ENCODE assay signal across 18 cellular contexts in genomic region chr3:125367403-125368230, GRCh38. TPM values are rescaled to one million over a fixed set of nuclear protein-coding genes. Genes with fewer than 3 reads are reported as not detected.
DNase-seq lines count a peak whose midpoint lies in the region; ATAC-seq, FAIRE-seq and TF ChIP-seq lines count a peak whose summit lies in the region.
"Had no signal": no experiment of that assay in that cellular context is flagged by ENCODE, and none has a peak within 500 bp of the region (broad histone marks: within the 10 kb centered on the region; RNA-seq: fewer than 3 reads in every experiment).

No MANE protein-coding gene starts in this region.

- H2BK12ac ChIP-seq in mesenchymal stem cell (ENCODE audit: low read length in 2 of 2), result no peak overlapping the region

- peak overlapping the region; percentile 62 for H3K9ac ChIP-seq in mesenchymal stem cell (ENCODE audit: low read length)

- no peak overlapping the region for H2BK5ac ChIP-seq in mesenchymal stem cell (ENCODE audit: low read depth, low read length, poor library complexity, severe bottlenecking)

- H3K4me3 Mint-ChIP-seq in CD4-positive, alpha-beta memory T cell, result peak overlapping the region in 2 of 8 donors; percentile 18 to 39
- H3K4me3 Mint-ChIP-seq in brain, result peak overlapping the region in 2 of 5 experiments; percentile 18 to 56
- H3K4me3 Mint-ChIP-seq: activated CD8-positive, alpha-beta T cell treated with anti-CD3 and anti-CD28 coated beads, Interleukin-2, amount 10 ng/mL, durations not matched to agents 7 days and 5 days; CD14-positive monocyte had no signal

- no peak overlapping the region for H2AFZ ChIP-seq in mesenchymal stem cell (ENCODE audit: low read depth, low read length)

- H3K36me3 ChIP-seq in CD4-positive, alpha-beta memory T cell (ENCODE audit: insufficient read depth, low read length), result no peaks in the 10 kb centered on the region
- peaks cover 9 to 12% of the 10 kb centered on the region in 2 experiments for H3K36me3 ChIP-seq in mesenchymal stem cell (ENCODE audit: control insufficient read depth in 1 of 2, insufficient read depth in 2 of 2, low read depth in 1 of 2, low read length in 2 of 2)
- H3K36me3 ChIP-seq: gastrocnemius medialis, pancreas had no signal

- WGBS in mesenchymal stem cell, result 97% methylated on average over 5 of the region's 5 CpGs

- H3K4me1 ChIP-seq in CD4-positive, alpha-beta memory T cell (ENCODE audit: insufficient read depth, low read length), result peaks cover 44% of the 10 kb centered on the region
- H3K4me1 ChIP-seq in mesenchymal stem cell (ENCODE audit: control insufficient read depth, insufficient read depth, low read depth, low read length), result peaks cover 4% of the 10 kb centered on the region

- H3K79me1 ChIP-seq in mesenchymal stem cell (replicated peaks; ENCODE audit: low read length, poor library complexity, severe bottlenecking), result peaks cover 1% of the 10 kb centered on the region

- no peak for TF ChIP-seq POLR2A in H54 (IDR thresholded peaks at IDR 0.05; ENCODE audit: low read depth, low read length)

- H3K18ac ChIP-seq in mesenchymal stem cell (ENCODE audit: low read depth in 1 of 2, low read length in 2 of 2), result no peak overlapping the region

- no peaks in the 10 kb centered on the region for H3K27me3 Mint-ChIP-seq in CD4-positive, alpha-beta memory T cell
- H3K27me3 Mint-ChIP-seq in brain, result no peaks in the 10 kb centered on the region

- H4K8ac ChIP-seq in mesenchymal stem cell (ENCODE audit: low read length), result no peak overlapping the region

- no peak for ATAC-seq in HG02678 (IDR thresholded peaks at IDR 0.05; ENCODE audit: unreplicated experiment)
- ATAC-seq: activated CD8-positive, alpha-beta T cell treated with anti-CD3 and anti-CD28 coated beads, Interleukin-2, amount 10 ng/mL, durations not matched to agents 7 days and 5 days; body of pancreas; gastrocnemius medialis had no signal

- no peaks in the 10 kb centered on the region for H3K27me3 ChIP-seq in CD4-positive, alpha-beta memory T cell (ENCODE audit: insufficient read depth, low read length)
- no peaks in the 10 kb centered on the region for H3K27me3 ChIP-seq in mesenchymal stem cell (ENCODE audit: control insufficient read depth in 1 of 2, insufficient read depth in 1 of 2, low read length in 2 of 2)
- H3K27me3 ChIP-seq: body of pancreas, gastrocnemius medialis, pancreas had no signal

- H3K4ac ChIP-seq in mesenchymal stem cell (ENCODE audit: low read depth in 1 of 2, low read length in 2 of 2), result no peak overlapping the region

- peak; percentile 27 for FAIRE-seq in H54 (lab: Jason Lieb, UNC)
- no peak for FAIRE-seq in HTR-8/SVneo (lab: Jason Lieb, UNC)
- FAIRE-seq in frontal cortex (lab: Jason Lieb, UNC), result no peak
- FAIRE-seq: pancreas had no signal

- DNase-seq in CD4-positive, alpha-beta memory T cell, result no peak
- DNase-seq in H54 (ENCODE audit: insufficient read length, low spot score), result no peak
- DNase-seq in mesenchymal stem cell, result peak; percentile 18
- DNase-seq in HTR-8/SVneo (ENCODE audit: insufficient read length, low spot score), result no peak
- no peak for DNase-seq in frontal cortex (ENCODE audit: low spot score in 2 of 2)
- DNase-seq in NCI-H1694 (lab: John Stamatoyannopoulos, UW), result no peak
- DNase-seq: activated CD8-positive, alpha-beta T cell treated with anti-CD3 and anti-CD28 coated beads, Interleukin-2, amount 10 ng/mL, durations not matched to agents 7 days and 5 days; activated effector memory CD4-positive, alpha-beta T cell treated with Interleukin-2 at 50 U/mL for 16 hours; body of pancreas; effector CD4-positive, alpha-beta T cell; gastrocnemius medialis; KG1; NCI-H146; pancreas had no signal

- peak overlapping the region in 5 of 7 donors; percentile 0 to 68 (median 32) for H3K27ac Mint-ChIP-seq in CD4-positive, alpha-beta memory T cell
- peak overlapping the region in 3 of 5 experiments; percentile 12 to 66 (median 21) for H3K27ac Mint-ChIP-seq in brain
- H3K27ac Mint-ChIP-seq: activated CD8-positive, alpha-beta T cell treated with anti-CD3 and anti-CD28 coated beads, Interleukin-2, amount 10 ng/mL, durations not matched to agents 7 days and 5 days had no signal

- CTCF ChIA-PET in CD4-positive, alpha-beta memory T cell (lab: Charles Lee; ENCODE audit: partially characterized antibody), result no interaction called here

- TF ChIP-seq CTCF in brain (conservative IDR thresholded peaks at IDR 0.05), result no peak

- H4K91ac ChIP-seq in mesenchymal stem cell (ENCODE audit: low read length), result no peak overlapping the region

- no peak overlapping the region for H3K14ac ChIP-seq in mesenchymal stem cell (ENCODE audit: low read length in 2 of 2)

- POLR2A ChIA-PET in CD4-positive, alpha-beta memory T cell (lab: Charles Lee; ENCODE audit: partially characterized antibody), result interaction anchor here (3.4 kb wide), 1 partner anchor 8 kb away, joined by 15 read pairs; the partner anchor contains the start of gene ZNF148

- no peak overlapping the region for H2BK120ac ChIP-seq in mesenchymal stem cell (ENCODE audit: low read depth, low read length)

- no peaks in the 10 kb centered on the region for H3K9me3 Mint-ChIP-seq in CD4-positive, alpha-beta memory T cell
- no peaks in the 10 kb centered on the region for H3K9me3 Mint-ChIP-seq in brain
- H3K9me3 Mint-ChIP-seq: CD14-positive monocyte had no signal

- peaks cover 49 to 90% (median 74%) of the 10 kb centered on the region in 4 donors for H3K4me1 Mint-ChIP-seq in CD4-positive, alpha-beta memory T cell
- H3K4me1 Mint-ChIP-seq in brain, result peaks cover 51% of the 10 kb centered on the region

- H3K9me3 ChIP-seq in CD4-positive, alpha-beta memory T cell (ENCODE audit: control insufficient read depth in 1 of 2, low read length in 2 of 2), result no peaks in the 10 kb centered on the region
- no peaks in the 10 kb centered on the region for H3K9me3 ChIP-seq in mesenchymal stem cell (ENCODE audit: control insufficient read depth, low read length)
- H3K9me3 ChIP-seq: body of pancreas, gastrocnemius medialis, pancreas had no signal

- intact Hi-C loops in CD4-positive, alpha-beta memory T cell (cut with micrococcal nuclease), result no loop called here

- H2AK5ac ChIP-seq in mesenchymal stem cell (ENCODE audit: low read length, severe bottlenecking), result no peak overlapping the region

- H2BK15ac ChIP-seq in mesenchymal stem cell (ENCODE audit: low read depth, poor library complexity, severe bottlenecking), result no peak overlapping the region

- H3K4me3 ChIP-seq in CD4-positive, alpha-beta memory T cell (ENCODE audit: low read length in 2 of 2), result no peak overlapping the region
- H3K4me3 ChIP-seq in mesenchymal stem cell (ENCODE audit: insufficient read depth in 1 of 2, low read depth in 1 of 2, low read length in 2 of 2), result peak overlapping the region in 1 of 2 experiments; percentile 63
- H3K4me3 ChIP-seq: body of pancreas, gastrocnemius medialis, pancreas, SK-N-MC had no signal

- H3K36me3 Mint-ChIP-seq in CD4-positive, alpha-beta memory T cell, result peaks cover 16 to 20% of the 10 kb centered on the region in 2 donors
- H3K36me3 Mint-ChIP-seq in brain, result peaks cover 65% of the 10 kb centered on the region

- no peak overlapping the region for H3K4me2 ChIP-seq in mesenchymal stem cell (ENCODE audit: low read length, poor library complexity, severe bottlenecking)

- no peak overlapping the region for H3K23ac ChIP-seq in mesenchymal stem cell (ENCODE audit: low read length in 2 of 2)

- H3K27ac ChIP-seq in CD4-positive, alpha-beta memory T cell (ENCODE audit: low read depth, low read length), result no peak overlapping the region
- no peak overlapping the region for H3K27ac ChIP-seq in mesenchymal stem cell (ENCODE audit: low read length, poor library complexity, severe bottlenecking)
- H3K27ac ChIP-seq: gastrocnemius medialis, SK-N-MC had no signal

RNA-seq across cellular contexts. Expression of gene ZNF148, which starts 7.5 kb away (rescaled TPM):
- total RNA-seq in CD4-positive, alpha-beta memory T cell, result 10 to 100 TPM; 60.6 to 61.4 TPM
- 10 to 100 TPM; 66.6 to 74.7 TPM for polyA plus RNA-seq in CD4-positive, alpha-beta memory T cell
- polyA plus RNA-seq in brain (ENCODE audit: insufficient read depth, low read depth, low replicate concordance), result 3.6 TPM
- 18.9 TPM for polyA plus RNA-seq in mesenchymal stem cell (2013, experiment 1 of 2)
- polyA plus RNA-seq in mesenchymal stem cell (2013, experiment 2 of 2), result 19.3 TPM
- 106 TPM for total RNA-seq in frontal cortex
